ENCODE assay signal across 34 cellular contexts in the genomic region with DNA sequence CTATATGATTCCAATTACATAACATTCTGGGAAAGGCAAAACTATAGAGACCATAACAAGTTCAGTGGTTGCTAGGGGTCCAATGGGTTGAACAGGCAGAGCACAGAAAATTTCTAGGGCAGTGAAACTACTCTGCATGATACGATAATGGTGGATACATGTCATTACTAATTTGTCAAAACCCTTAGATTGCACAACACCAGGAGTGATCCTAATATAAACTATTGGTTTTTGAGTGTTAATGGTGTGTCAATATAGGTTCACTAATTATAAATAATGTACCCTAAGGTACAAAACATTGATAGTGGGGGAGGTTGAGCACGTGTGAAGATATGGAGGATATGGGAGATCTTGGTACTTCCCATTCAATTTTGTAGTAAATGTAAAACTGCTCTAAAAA. TPM values are rescaled to one million over a fixed set of nuclear protein-coding genes. Genes with fewer than 3 reads are reported as not detected.
"Had no signal": no experiment of that assay in that cellular context is flagged by ENCODE, and none has a peak within 500 bp of the region (broad histone marks: within the 10 kb centered on the region; RNA-seq: fewer than 3 reads in every experiment).

No MANE protein-coding gene starts in this region.

- H3K27ac Mint-ChIP-seq: activated B cell treated with CpG ODN at 0.5 μM for 24 hours; activated naive CD4-positive, alpha-beta T cell treated with anti-CD3 and anti-CD28 coated beads, Interleukin-2, amount 50 U/mL, for 72 hours; T-helper 1 cell treated with Interleukin-12 subunit alpha and Interleukin-12 subunit beta and Interleukin-4 antibody, amounts not matched to agents 30 μg/mL and 1 μg/mL, for 36 hours; T-helper 2 cell treated with Interferon-gamma antibody and Interleukin-4, amounts not matched to agents 5 μg/mL and 100 μg/mL, for 36 hours had no signal

- H3K9me3 ChIP-seq: ascending aorta, breast epithelium, colonic mucosa, esophagus squamous epithelium had no signal

- DNase-seq: activated B cell treated with CpG ODN at 0.5 μM for 24 hours; activated CD4-positive, alpha-beta T cell treated with anti-CD3 and anti-CD28 coated beads for 48 hours; activated CD4-positive, alpha-beta T cell treated with anti-CD3 and anti-CD28 coated beads, Interleukin-2, amount 50 U/mL, for 1 hour; activated CD4-positive, alpha-beta T cell treated with anti-CD3 and anti-CD28 coated beads, Interleukin-2, amount 50 U/mL, for 48 hours; activated CD8-positive, alpha-beta memory T cell treated with anti-CD3 and anti-CD28 coated beads for 24 hours; activated CD8-positive, alpha-beta T cell treated with anti-CD3 and anti-CD28 coated beads for 36 hours; activated gamma-delta T cell; activated naive CD4-positive, alpha-beta T cell; activated naive CD4-positive, alpha-beta T cell treated with anti-CD3 and anti-CD28 coated beads, Interleukin-2, amount 10 ng/mL, durations not matched to agents 7 days and 5 days; activated naive CD8-positive, alpha-beta T cell treated with anti-CD3 and anti-CD28 coated beads, Interleukin-2, amount 10 ng/mL, durations not matched to agents 7 days and 5 days; activated T-cell treated with anti-CD3 and anti-CD28 coated beads, Interleukin-2, amount 50 U/mL, for 1 hour; activated T-cell treated with anti-CD3 and anti-CD28 coated beads, Interleukin-2, amount 50 U/mL, for 48 hours; central memory CD4-positive, alpha-beta T cell; cerebellar nuclear complex; colonic mucosa; effector CD8-positive, alpha-beta T cell; esophagus squamous epithelium; foreskin melanocyte; SW 1271; T-cell; T1000; WERI-Rb-1 had no signal

- H3K4me1 ChIP-seq: breast epithelium, colonic mucosa, esophagus squamous epithelium had no signal

- FAIRE-seq: endometrium, endothelial cell of umbilical vein had no signal

- H3K27me3 Mint-ChIP-seq: activated B cell treated with CpG ODN at 0.5 μM for 24 hours; activated CD8-positive, alpha-beta T cell treated with anti-CD3 and anti-CD28 coated beads for 36 hours; activated naive CD4-positive, alpha-beta T cell treated with anti-CD3 and anti-CD28 coated beads, Interleukin-2, amount 10 ng/mL, durations not matched to agents 7 days and 5 days; activated naive CD8-positive, alpha-beta T cell treated with anti-CD3 and anti-CD28 coated beads, Interleukin-2, amount 10 ng/mL, durations not matched to agents 7 days and 5 days; T-cell had no signal

- H3K4me3 Mint-ChIP-seq: activated B cell treated with CpG ODN at 0.5 μM for 24 hours; activated CD8-positive, alpha-beta T cell treated with anti-CD3 and anti-CD28 coated beads for 36 hours; activated naive CD4-positive, alpha-beta T cell treated with anti-CD3 and anti-CD28 coated beads, Interleukin-2, amount 10 ng/mL, durations not matched to agents 7 days and 5 days; activated naive CD8-positive, alpha-beta T cell treated with anti-CD3 and anti-CD28 coated beads, Interleukin-2, amount 10 ng/mL, durations not matched to agents 7 days and 5 days; brain; T-cell; T-helper 1 cell treated with Interleukin-12 subunit alpha and Interleukin-12 subunit beta and Interleukin-4 antibody, amounts not matched to agents 30 μg/mL and 1 μg/mL, for 36 hours; T-helper 2 cell treated with Interferon-gamma antibody and Interleukin-4, amounts not matched to agents 5 μg/mL and 100 μg/mL, for 36 hours had no signal

- H3K4me3 ChIP-seq: ascending aorta, breast epithelium, cardiac muscle cell, colonic mucosa, esophagus squamous epithelium had no signal

- H3K4me1 Mint-ChIP-seq: activated B cell treated with CpG ODN at 0.5 μM for 24 hours; activated naive CD4-positive, alpha-beta T cell treated with anti-CD3 and anti-CD28 coated beads, Interleukin-2, amount 10 ng/mL, durations not matched to agents 7 days and 5 days had no signal

- ATAC-seq: activated CD4-positive, CD25-positive, alpha-beta regulatory T cell treated with anti-CD3 and anti-CD28 coated beads, Interleukin-2, amount 50 U/mL, for 24 hours; activated naive CD4-positive, alpha-beta T cell treated with anti-CD3 and anti-CD28 coated beads, Interleukin-2, amount 50 U/mL, for 72 hours; T-cell had no signal

- H3K27me3 ChIP-seq: ascending aorta, breast epithelium, cardiac muscle cell, colonic mucosa, esophagus squamous epithelium had no signal

- H3K36me3 ChIP-seq: ascending aorta, breast epithelium, cardiac muscle cell, colonic mucosa, WERI-Rb-1 had no signal

- H3K9me3 Mint-ChIP-seq: activated B cell treated with CpG ODN at 0.5 μM for 24 hours; T-helper 1 cell treated with Interleukin-12 subunit alpha and Interleukin-12 subunit beta and Interleukin-4 antibody, amounts not matched to agents 30 μg/mL and 1 μg/mL, for 36 hours had no signal

- H3K27ac ChIP-seq: breast epithelium, cardiac muscle cell, colonic mucosa, epithelial cell of prostate, esophagus squamous epithelium, WERI-Rb-1 had no signal

RNA-seq across cellular contexts. Expression of gene PLN, which starts 42.4 kb away (rescaled TPM):
- total RNA-seq: activated B cell treated with CpG ODN at 0.5 μM for 24 hours; activated CD8-positive, alpha-beta T cell treated with anti-CD3 and anti-CD28 coated beads for 36 hours; activated naive CD4-positive, alpha-beta T cell treated with anti-CD3 and anti-CD28 coated beads, Interleukin-2, amount 50 U/mL, for 72 hours; activated naive CD8-positive, alpha-beta T cell treated with anti-CD3 and anti-CD28 coated beads, Interleukin-2, amount 10 ng/mL, durations not matched to agents 7 days and 5 days; dermis microvascular lymphatic vessel endothelial cell; endothelial cell of umbilical vein had no signal
- polyA plus RNA-seq: endothelial cell of umbilical vein had no signal
